8 cellular contexts compared by ENCODE assay signal in the genomic region with DNA sequence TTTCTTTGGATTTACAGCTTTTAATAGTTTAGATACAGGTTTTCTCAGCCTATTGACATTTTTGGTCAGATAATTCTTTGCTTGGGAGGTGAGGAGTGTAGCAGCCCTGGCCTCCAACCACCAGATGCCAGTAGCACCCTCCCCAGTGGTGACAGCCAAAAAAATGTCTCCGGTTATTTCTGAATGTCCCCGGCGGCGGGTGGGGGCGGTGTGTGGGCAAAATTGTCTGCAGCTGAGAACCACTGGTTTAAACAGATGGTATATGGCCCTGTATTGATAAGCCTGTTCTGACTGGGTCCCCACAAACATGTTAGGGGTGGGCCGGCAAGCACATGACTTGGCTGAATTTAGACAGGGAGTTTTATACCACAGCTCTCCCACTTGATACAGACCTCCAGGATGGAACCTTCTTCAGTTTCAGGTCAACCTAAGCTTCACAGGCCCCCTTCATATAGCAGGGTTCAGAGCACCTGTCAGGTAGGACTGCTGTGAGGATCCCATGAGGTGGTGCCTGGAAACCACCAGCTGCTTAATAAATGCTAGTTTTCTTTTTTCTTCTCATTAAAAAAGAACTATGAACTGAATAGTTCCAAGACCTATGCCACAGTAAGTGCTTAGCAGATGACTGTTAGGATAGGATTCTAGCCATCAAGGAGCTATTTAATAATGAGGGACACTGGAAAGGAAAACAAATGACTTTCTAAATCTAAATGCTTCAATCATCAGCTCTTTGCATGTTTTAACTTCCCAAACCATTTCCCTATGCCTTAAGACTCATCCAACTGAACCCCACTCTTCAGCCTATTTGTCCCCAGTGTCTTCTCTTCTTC. TPM values are rescaled to one million over a fixed set of nuclear protein-coding genes. Genes with fewer than 3 reads are reported as not detected.
DNase-seq lines count a peak whose midpoint lies in the region; ATAC-seq and TF ChIP-seq lines count a peak whose summit lies in the region.

No MANE protein-coding gene starts in this region.

- H3K36me3 Mint-ChIP-seq in activated CD8-positive, alpha-beta memory T cell treated with anti-CD3 and anti-CD28 coated beads, Interleukin-2, amount 10 ng/mL, durations not matched to agents 7 days and 5 days, result peaks cover 24% of the 10 kb centered on the region

- peak overlapping the region; percentile 79 for H3K27ac Mint-ChIP-seq in activated CD8-positive, alpha-beta memory T cell treated with anti-CD3 and anti-CD28 coated beads, Interleukin-2, amount 10 ng/mL, durations not matched to agents 7 days and 5 days

- peak overlapping the region in 6 of 11 experiments; percentile 0 to 47 (median 22); a peak in 10 of 22 replicates for H3K27ac ChIP-seq in BLaER1 treated with 17β-estradiol and CSF1 and Interleukin-3, amounts not matched to agents 10 nM and 100 nM
- peak overlapping the region in 1 of 10 donors; percentile 24 for H3K27ac ChIP-seq in heart right ventricle

- peaks cover 0 to 34% (median 28%) of the 10 kb centered on the region in 11 experiments; a peak in 21 of 22 replicates for H3K9me3 ChIP-seq in BLaER1 treated with 17β-estradiol and CSF1 and Interleukin-3, amounts not matched to agents 10 nM and 100 nM (replicated peaks in 1 of 11)
- H3K9me3 ChIP-seq in heart right ventricle, result no peaks in the 10 kb centered on the region

- peaks cover 12 to 95% (median 58%) of the 10 kb centered on the region in 11 experiments; a peak in 19 of 22 replicates for H4K20me1 ChIP-seq in BLaER1 treated with 17β-estradiol and CSF1 and Interleukin-3, amounts not matched to agents 10 nM and 100 nM

- ATAC-seq in GM21390 (IDR thresholded peaks at IDR 0.05; ENCODE audit: unreplicated experiment), result peak; percentile 80
- peak; percentile 77 for ATAC-seq in activated CD8-positive, alpha-beta memory T cell treated with anti-CD3 and anti-CD28 coated beads, Interleukin-2, amount 10 ng/mL, durations not matched to agents 7 days and 5 days
- peak; percentile 32 to 87 (median 66) for ATAC-seq in heart right ventricle

- H3K36me3 ChIP-seq in BLaER1 treated with 17β-estradiol and CSF1 and Interleukin-3, amounts not matched to agents 10 nM and 100 nM, result peaks cover 6 to 53% (median 37%) of the 10 kb centered on the region in 11 experiments; a peak in 21 of 22 replicates
- no peaks in the 10 kb centered on the region for H3K36me3 ChIP-seq in heart right ventricle

- H3K27me3 Mint-ChIP-seq in activated CD8-positive, alpha-beta memory T cell treated with anti-CD3 and anti-CD28 coated beads, Interleukin-2, amount 10 ng/mL, durations not matched to agents 7 days and 5 days, result no peaks in the 10 kb centered on the region

- no peaks in the 10 kb centered on the region for H3K27me3 ChIP-seq in BLaER1 treated with 17β-estradiol and CSF1 and Interleukin-3, amounts not matched to agents 10 nM and 100 nM
- H3K27me3 ChIP-seq in heart right ventricle, result no peaks in the 10 kb centered on the region

- TF ChIP-seq RAD21 in Ishikawa (IDR thresholded peaks at IDR 0.05; ENCODE audit: low read depth), result 0 out of 2 replicates have a peak, but pooled peaks have one; percentile 14

- H3K4me1 Mint-ChIP-seq in activated CD8-positive, alpha-beta memory T cell treated with anti-CD3 and anti-CD28 coated beads, Interleukin-2, amount 10 ng/mL, durations not matched to agents 7 days and 5 days, result peaks cover 78% of the 10 kb centered on the region

- CTCF ChIA-PET in activated CD8-positive, alpha-beta memory T cell treated with anti-CD3 and anti-CD28 coated beads, Interleukin-2, amount 10 ng/mL, durations not matched to agents 7 days and 5 days (lab: Charles Lee), result interaction anchor here (0.7 to 12.7 kb wide), 44 partner anchors 8 to 268 kb away, joined by 3 to 258 read pairs (median 6); a partner anchor contains a TSS

- TF ChIP-seq EP300 in Ishikawa (IDR thresholded peaks at IDR 0.05; ENCODE audit: borderline replicate concordance), result no peak

- TF ChIP-seq CTCF in heart right ventricle (IDR thresholded peaks at IDR 0.05), result peak; percentile 23 to 61 (median 42)

- H3K4me3 Mint-ChIP-seq in activated CD8-positive, alpha-beta memory T cell treated with anti-CD3 and anti-CD28 coated beads, Interleukin-2, amount 10 ng/mL, durations not matched to agents 7 days and 5 days, result peak overlapping the region; percentile 9

- 41 to 49% methylated on average over 6 of the region's 6 CpGs for WGBS in heart right ventricle, 2 donors

- H3K4me3 ChIP-seq in BLaER1 treated with 17β-estradiol and CSF1 and Interleukin-3, amounts not matched to agents 10 nM and 100 nM, result no peak overlapping the region
- H3K4me3 ChIP-seq in heart right ventricle, result no peak overlapping the region

- DNase-seq in activated CD8-positive, alpha-beta memory T cell treated with anti-CD3 and anti-CD28 coated beads, Interleukin-2, amount 10 ng/mL, durations not matched to agents 7 days and 5 days, result peak; percentile 86
- DNase-seq in heart right ventricle (peak in 1 of 2 donors; percentile 39), GM19240 (ENCODE audit: insufficient read length, low spot score) (no peak), MV-4-11 (lab: John Stamatoyannopoulos, UW) (no peak)
- peak; percentile 45 to 60 for DNase-seq in stimulated activated CD8-positive, alpha-beta memory T cell treated with anti-CD3 and anti-CD28 coated beads, Interleukin-4, amount 100 ng/mL, for 4 hours (ENCODE audit: low read depth in 2 of 2, low spot score in 1 of 2)

- intact Hi-C loops in heart right ventricle (cut with DNase I), result loop anchor here in 2 of 10 donors (2.0 to 5.0 kb wide), 2 partner anchors 63 to 68 kb away; no protein-coding TSS in a partner anchor

- peak overlapping the region; percentile 15 to 71 (median 39); a peak in 19 of 22 replicates for H3K4me2 ChIP-seq in BLaER1 treated with 17β-estradiol and CSF1 and Interleukin-3, amounts not matched to agents 10 nM and 100 nM

- H3K4me1 ChIP-seq in BLaER1 treated with 17β-estradiol and CSF1 and Interleukin-3, amounts not matched to agents 10 nM and 100 nM, result peaks cover 44 to 77% (median 54%) of the 10 kb centered on the region in 10 experiments
- H3K4me1 ChIP-seq in heart right ventricle, result peaks cover 2 to 52% (median 31%) of the 10 kb centered on the region in 9 donors

- H3K9ac ChIP-seq in BLaER1 treated with 17β-estradiol and CSF1 and Interleukin-3, amounts not matched to agents 10 nM and 100 nM, result peak overlapping the region in 1 of 11 experiments; percentile 3; a peak in 1 of 22 replicates

- peaks cover 4% of the 10 kb centered on the region for H3K9me3 Mint-ChIP-seq in activated CD8-positive, alpha-beta memory T cell treated with anti-CD3 and anti-CD28 coated beads, Interleukin-2, amount 10 ng/mL, durations not matched to agents 7 days and 5 days (ENCODE audit: low read depth)

TF ChIP-seq in Ishikawa, 13 proteins besides CTCF, POLR2A, EP300 and RAD21:
- TF ChIP-seq EGR1 (IDR thresholded peaks at IDR 0.05), result no peak

RNA-seq across cellular contexts. Expression of a gene that starts 18.1 kb away (rescaled TPM):
- 10 to 100 TPM; 77.6 to 78.4 TPM for total RNA-seq in activated CD8-positive, alpha-beta memory T cell treated with anti-CD3 and anti-CD28 coated beads, Interleukin-2, amount 10 ng/mL, durations not matched to agents 7 days and 5 days
- 10 to 100 TPM in 4 of 10 donors, 1 to 10 TPM in 6; 6.8 to 15.9 (median 8.2) TPM for total RNA-seq in heart right ventricle
- polyA plus RNA-seq in heart right ventricle, result 1 to 10 TPM; 1.9 to 5.0 TPM

Comparison
In these comparisons a context has a peak if more than half of its experiments do, and no peak if none do; other contexts are left out.
1. DNase-seq: peak in activated CD8-positive, alpha-beta memory T cell treated with anti-CD3 and anti-CD28 coated beads, Interleukin-2, amount 10 ng/mL, durations not matched to agents 7 days and 5 days (single experiment) and stimulated activated CD8-positive, alpha-beta memory T cell treated with anti-CD3 and anti-CD28 coated beads, Interleukin-4, amount 100 ng/mL, for 4 hours (2 of 2); none in GM19240 (single experiment) and MV-4-11 (single experiment).
2. RNA of a gene that starts 18.1 kb away (total RNA-seq): 77.6 to 78.4 TPM in activated CD8-positive, alpha-beta memory T cell treated with anti-CD3 and anti-CD28 coated beads, Interleukin-2, amount 10 ng/mL, durations not matched to agents 7 days and 5 days; 6.8 to 15.9 TPM in heart right ventricle; every median in the first group is over 4 times any median in the second.
3. Peak in every context shown above with its lines, with median percentiles within 50 percentile points of each other: ATAC-seq.